ENCODE assay signal across 17 cellular contexts in genomic region chr7:19526639-19527038, GRCh38.
A peak's percentile ranks its signal among the peaks of the same experiment; 100 is the strongest.
DNase-seq lines count a peak whose midpoint lies in the region; ATAC-seq and TF ChIP-seq lines count a peak whose summit lies in the region.
"Had no signal": no experiment of that assay in that cellular context is flagged by ENCODE, and none has a peak within 500 bp of the region (broad histone marks: within the 10 kb centered on the region; RNA-seq: fewer than 3 reads in every experiment).

No MANE protein-coding gene starts in this region.

- ATAC-seq in activated CD4-positive, alpha-beta T cell treated with anti-CD3 and anti-CD28 coated beads for 36 hours, result no peak
- ATAC-seq in HG02610 (IDR thresholded peaks at IDR 0.05; ENCODE audit: unreplicated experiment), result no peak
- ATAC-seq in GM18858 (IDR thresholded peaks at IDR 0.05; ENCODE audit: unreplicated experiment), result no peak
- ATAC-seq: A549; CD8-positive, alpha-beta T cell; GM12878; HepG2 had no signal

- DNase-seq in HEK293T (ENCODE audit: extremely low spot score) (no peak), NCI-H82 treated with DMSO at 0.1 percent for 48 hours (lab: John Stamatoyannopoulos, UW; ENCODE audit: unreplicated experiment) (peak; percentile 89), nephron progenitor cell (no peak)
- DNase-seq in activated CD4-positive, alpha-beta T cell treated with anti-CD3 and anti-CD28 coated beads for 36 hours, result no peak
- DNase-seq in activated T-cell treated with anti-CD3 and anti-CD28 coated beads, Interleukin-2, amount 50 U/mL, for 24 hours, result no peak
- DNase-seq: Calu3; CD8-positive, alpha-beta T cell; DND-41; EL; HFFc6; KG1 had no signal

- peaks cover 25% of the 10 kb centered on the region for H3K4me1 Mint-ChIP-seq in nephron progenitor cell
- no peaks in the 10 kb centered on the region for H3K4me1 Mint-ChIP-seq in activated CD4-positive, alpha-beta T cell treated with anti-CD3 and anti-CD28 coated beads for 36 hours
- no peaks in the 10 kb centered on the region for H3K4me1 Mint-ChIP-seq in activated T-cell treated with anti-CD3 and anti-CD28 coated beads, Interleukin-2, amount 50 U/mL, for 24 hours (ENCODE audit: low read depth)
- H3K4me1 Mint-ChIP-seq: IgD-negative memory B cell had no signal

- peak overlapping the region; percentile 74 for H3K27ac Mint-ChIP-seq in nephron progenitor cell
- H3K27ac Mint-ChIP-seq in activated CD4-positive, alpha-beta T cell treated with anti-CD3 and anti-CD28 coated beads for 36 hours, result no peak overlapping the region
- no peak overlapping the region for H3K27ac Mint-ChIP-seq in activated T-cell treated with anti-CD3 and anti-CD28 coated beads, Interleukin-2, amount 50 U/mL, for 24 hours
- H3K27ac Mint-ChIP-seq: CD8-positive, alpha-beta T cell; HFFc6; IgD-negative memory B cell had no signal

- no peak overlapping the region for H3K4me3 Mint-ChIP-seq in nephron progenitor cell
- H3K4me3 Mint-ChIP-seq in activated CD4-positive, alpha-beta T cell treated with anti-CD3 and anti-CD28 coated beads for 36 hours, result no peak overlapping the region
- no peak overlapping the region for H3K4me3 Mint-ChIP-seq in activated T-cell treated with anti-CD3 and anti-CD28 coated beads, Interleukin-2, amount 50 U/mL, for 24 hours
- H3K4me3 Mint-ChIP-seq: CD8-positive, alpha-beta T cell; HFFc6 had no signal

- POLR2A ChIA-PET in HEK293T (lab: Yijun Ruan, JAX), result no interaction called here
- POLR2A ChIA-PET in activated CD4-positive, alpha-beta T cell treated with anti-CD3 and anti-CD28 coated beads for 36 hours (lab: Charles Lee), result no interaction called here

- intact Hi-C loops in activated CD4-positive, alpha-beta T cell treated with anti-CD3 and anti-CD28 coated beads for 36 hours (cut with DNase I, micrococcal nuclease), result no loop called here

- no peak for TF ChIP-seq CTCF in nephron progenitor cell (IDR thresholded peaks at IDR 0.05)

- H3K9me3 Mint-ChIP-seq in nephron progenitor cell, result no peaks in the 10 kb centered on the region
- no peaks in the 10 kb centered on the region for H3K9me3 Mint-ChIP-seq in activated CD4-positive, alpha-beta T cell treated with anti-CD3 and anti-CD28 coated beads for 36 hours (ENCODE audit: low read depth)
- H3K9me3 Mint-ChIP-seq in activated T-cell treated with anti-CD3 and anti-CD28 coated beads, Interleukin-2, amount 50 U/mL, for 24 hours, result no peaks in the 10 kb centered on the region
- H3K9me3 Mint-ChIP-seq: HFFc6 had no signal

- no peaks in the 10 kb centered on the region for H3K36me3 Mint-ChIP-seq in nephron progenitor cell (ENCODE audit: low read depth)
- H3K36me3 Mint-ChIP-seq in activated CD4-positive, alpha-beta T cell treated with anti-CD3 and anti-CD28 coated beads for 36 hours (ENCODE audit: low read depth), result no peaks in the 10 kb centered on the region
- H3K36me3 Mint-ChIP-seq in activated T-cell treated with anti-CD3 and anti-CD28 coated beads, Interleukin-2, amount 50 U/mL, for 24 hours (ENCODE audit: low read depth), result no peaks in the 10 kb centered on the region
- H3K36me3 Mint-ChIP-seq: CD8-positive, alpha-beta T cell; IgD-negative memory B cell had no signal

- CTCF ChIA-PET in HEK293T (lab: Yijun Ruan, JAX), result no interaction called here
- CTCF ChIA-PET in activated CD4-positive, alpha-beta T cell treated with anti-CD3 and anti-CD28 coated beads for 36 hours (lab: Charles Lee), result no interaction called here

- H3K27me3 Mint-ChIP-seq in nephron progenitor cell (ENCODE audit: low read depth, poor library complexity), result no peaks in the 10 kb centered on the region
- H3K27me3 Mint-ChIP-seq in activated CD4-positive, alpha-beta T cell treated with anti-CD3 and anti-CD28 coated beads for 36 hours, result no peaks in the 10 kb centered on the region
- no peaks in the 10 kb centered on the region for H3K27me3 Mint-ChIP-seq in activated T-cell treated with anti-CD3 and anti-CD28 coated beads, Interleukin-2, amount 50 U/mL, for 24 hours
- H3K27me3 Mint-ChIP-seq: IgD-negative memory B cell had no signal

TF ChIP-seq in HEK293T, 16 proteins besides CTCF, POLR2A, EP300 and RAD21:
- no peak for TF ChIP-seq HDGF (IDR thresholded peaks at IDR 0.05; ENCODE audit: borderline replicate concordance)
- TF ChIP-seq, protein P1, sequence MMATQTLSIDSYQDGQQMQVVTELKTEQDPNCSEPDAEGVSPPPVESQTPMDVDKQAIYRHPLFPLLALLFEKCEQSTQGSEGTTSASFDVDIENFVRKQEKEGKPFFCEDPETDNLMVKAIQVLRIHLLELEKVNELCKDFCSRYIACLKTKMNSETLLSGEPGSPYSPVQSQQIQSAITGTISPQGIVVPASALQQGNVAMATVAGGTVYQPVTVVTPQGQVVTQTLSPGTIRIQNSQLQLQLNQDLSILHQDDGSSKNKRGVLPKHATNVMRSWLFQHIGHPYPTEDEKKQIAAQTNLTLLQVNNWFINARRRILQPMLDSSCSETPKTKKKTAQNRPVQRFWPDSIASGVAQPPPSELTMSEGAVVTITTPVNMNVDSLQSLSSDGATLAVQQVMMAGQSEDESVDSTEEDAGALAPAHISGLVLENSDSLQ (IDR thresholded peaks at IDR 0.05), result peak; percentile 65
TF ChIP-seq in HEK293T: peak in this region for 1.
